ENCODE assay signal across 8 cellular contexts in genomic region chrX:149939271-149940014, GRCh38. TPM values are rescaled to one million over a fixed set of nuclear protein-coding genes. Genes with fewer than 3 reads are reported as not detected.
DNase-seq lines count a peak whose midpoint lies in the region; ATAC-seq and TF ChIP-seq lines count a peak whose summit lies in the region.

No MANE protein-coding gene starts in this region.

- H3K4me3 ChIP-seq in RWPE2 (ENCODE audit: severe bottlenecking) (peak overlapping the region; percentile 53), fibroblast of the aortic adventitia (ENCODE audit: low read depth, low read length) (peak overlapping the region; percentile 69)

- ATAC-seq in GM21723 (IDR thresholded peaks at IDR 0.05; ENCODE audit: unreplicated experiment) (peak; percentile 9), RWPE2 (ENCODE audit: low read depth) (peak; percentile 75)

- no peaks in the 10 kb centered on the region for H3K27me3 ChIP-seq in RWPE2 (ENCODE audit: insufficient read depth, poor library complexity, severe bottlenecking)

- 0 out of 2 replicates have a peak, but pooled peaks cover 3% of the 10 kb centered on the region for H3K36me3 ChIP-seq in RWPE2 (ENCODE audit: low read depth)

- H3K9me3 Mint-ChIP-seq in nephron progenitor cell = peaks cover 42% of the 10 kb centered on the region

- H3K36me3 Mint-ChIP-seq in nephron progenitor cell (ENCODE audit: low read depth) = peaks cover 2% of the 10 kb centered on the region

- H3K27ac ChIP-seq in RWPE2 (ENCODE audit: poor library complexity, severe bottlenecking) = peak overlapping the region; percentile 76

- peak; percentile 91 for DNase-seq in CD1c-positive myeloid dendritic cell (ENCODE audit: extremely low spot score)
- peak; percentile 79 for DNase-seq in LoVo (ENCODE audit: low spot score)
- peak; percentile 91 for DNase-seq in RWPE2 (ENCODE audit: low spot score)
- DNase-seq in activated T-helper 9 cell treated with anti-CD3 and anti-CD28 coated beads, Interleukin-2, amount 50 U/mL, for 16 hours (ENCODE audit: low read depth) = peak; percentile 81
- DNase-seq in fibroblast of the aortic adventitia (ENCODE audit: low read depth) = peak; percentile 93
- peak; percentile 93 for DNase-seq in nephron progenitor cell
- DNase-seq in stimulated activated naive CD4-positive, alpha-beta T cell (lab: John Stamatoyannopoulos, UW) = peak; percentile 86 to 97 (median 91)

- TF ChIP-seq CTCF in RWPE2 (IDR thresholded peaks at IDR 0.05; ENCODE audit: poor library complexity, severe bottlenecking) (no peak), fibroblast of the aortic adventitia (IDR thresholded peaks at IDR 0.05; ENCODE audit: insufficient read depth, low read length) (no peak), nephron progenitor cell (IDR thresholded peaks at IDR 0.05) (no peak)

- H3K4me1 Mint-ChIP-seq in nephron progenitor cell = no peaks in the 10 kb centered on the region

- no peaks in the 10 kb centered on the region for H3K9me3 ChIP-seq in RWPE2 (ENCODE audit: severe bottlenecking)

- H3K4me3 Mint-ChIP-seq in nephron progenitor cell = peak overlapping the region; percentile 87

- H3K27ac Mint-ChIP-seq in nephron progenitor cell = peak overlapping the region; percentile 98

- H3K27me3 Mint-ChIP-seq in nephron progenitor cell (ENCODE audit: low read depth, poor library complexity) = no peaks in the 10 kb centered on the region

- H3K4me1 ChIP-seq in RWPE2 (ENCODE audit: insufficient read depth, poor library complexity, severe bottlenecking) = no peaks in the 10 kb centered on the region

RNA-seq across cellular contexts. Expression of gene EOLA2, which starts 1.2 kb away (rescaled TPM):
- total RNA-seq in fibroblast of the aortic adventitia (ENCODE audit: low replicate concordance) = 15.5 and 21.8 TPM in 2 replicates

RNA-seq across cellular contexts. Expression of gene HSFX4, which starts 10.1 kb away (rescaled TPM):
- total RNA-seq in fibroblast of the aortic adventitia (ENCODE audit: low replicate concordance) = not detected in 2 replicates

RNA-seq across cellular contexts. Expression of gene MAGEA8, which starts 58.5 kb away (rescaled TPM):
- total RNA-seq in fibroblast of the aortic adventitia (ENCODE audit: low replicate concordance) = not detected in 2 replicates

Comparison
In these comparisons a context has a peak if more than half of its experiments do, and no peak if none do; other contexts are left out.
1. Peak in every context shown above with its lines: DNase-seq, ATAC-seq, H3K4me3 ChIP-seq and H3K27ac ChIP-seq.